In genomic region chr7:45122975-45123860, GRCh38 we compare ENCODE assay signal across 16 cellular contexts. TPM values are rescaled to one million over a fixed set of nuclear protein-coding genes. Genes with fewer than 3 reads are reported as not detected.
A peak's percentile ranks its signal among the peaks of the same experiment; 100 is the strongest.
DNase-seq lines count a peak whose midpoint lies in the region; ATAC-seq, FAIRE-seq and TF ChIP-seq lines count a peak whose summit lies in the region.
"Had no signal": no experiment of that assay in that cellular context is flagged by ENCODE, and none has a peak within 500 bp of the region (broad histone marks: within the 10 kb centered on the region; RNA-seq: fewer than 3 reads in every experiment).

No MANE protein-coding gene starts in this region.

- peaks cover 0 to 4% (median 0%) of the 10 kb centered on the region in 8 donors for H3K9me3 Mint-ChIP-seq in CD4-positive, alpha-beta memory T cell
- no peaks in the 10 kb centered on the region for H3K9me3 Mint-ChIP-seq in activated CD4-positive, alpha-beta memory T cell treated with anti-CD3 and anti-CD28 coated beads for 36 hours
- no peaks in the 10 kb centered on the region for H3K9me3 Mint-ChIP-seq in immature natural killer cell
- H3K9me3 Mint-ChIP-seq: H9 had no signal

- peak overlapping the region; percentile 9 to 19 for H3K4me3 ChIP-seq in CD4-positive, alpha-beta memory T cell (ENCODE audit: low read length in 2 of 2)
- H3K4me3 ChIP-seq in gastrocnemius medialis: no peak overlapping the region
- H3K4me3 ChIP-seq: BLaER1, body of pancreas, dorsolateral prefrontal cortex, left lung, psoas muscle had no signal

- H3K27me3 ChIP-seq in CD4-positive, alpha-beta memory T cell (ENCODE audit: insufficient read depth, low read length): no peaks in the 10 kb centered on the region
- H3K27me3 ChIP-seq in gastrocnemius medialis: no peaks in the 10 kb centered on the region
- H3K27me3 ChIP-seq: BLaER1, body of pancreas, dorsolateral prefrontal cortex, left lung had no signal

- TF ChIP-seq POLR2A in GM12891 (IDR thresholded peaks at IDR 0.05; ENCODE audit: low read depth, low read length) (no peak), gastrocnemius medialis (IDR thresholded peaks at IDR 0.05) (no peak)

- peak; percentile 55 for FAIRE-seq in GM12891 (lab: Jason Lieb, UNC)

- H3K4me3 Mint-ChIP-seq in CD4-positive, alpha-beta memory T cell: peak overlapping the region in 7 of 8 donors; percentile 60 to 87 (median 77)
- H3K4me3 Mint-ChIP-seq in activated CD4-positive, alpha-beta memory T cell treated with anti-CD3 and anti-CD28 coated beads for 36 hours: no peak overlapping the region
- peak overlapping the region; percentile 72 to 88 (median 78) for H3K4me3 Mint-ChIP-seq in immature natural killer cell

- POLR2A ChIA-PET in CD4-positive, alpha-beta memory T cell (lab: Charles Lee; ENCODE audit: partially characterized antibody): interaction anchor here (1.0 to 4.2 kb wide), 5 partner anchors 12 to 517 kb away, joined by 3 to 32 read pairs (median 4); partner anchors contain the start of genes OGDH, PURB and TBRG4
- POLR2A ChIA-PET in activated CD4-positive, alpha-beta memory T cell treated with anti-CD3 and anti-CD28 coated beads for 36 hours (lab: Charles Lee): interaction anchor here (0.8 to 1.1 kb wide), 2 partner anchors 9 to 11 kb away, joined by 3 to 4 read pairs; partner anchors contain the start of gene TBRG4

- H3K4me1 Mint-ChIP-seq in CD4-positive, alpha-beta memory T cell: peaks cover 14 to 27% (median 18%) of the 10 kb centered on the region in 4 donors
- H3K4me1 Mint-ChIP-seq in activated CD4-positive, alpha-beta memory T cell treated with anti-CD3 and anti-CD28 coated beads for 36 hours (ENCODE audit: low read depth): peaks cover 16% of the 10 kb centered on the region
- H3K4me1 Mint-ChIP-seq in immature natural killer cell: peaks cover 32 to 41% of the 10 kb centered on the region in 2 donors

- peaks cover 26% of the 10 kb centered on the region for H3K4me1 ChIP-seq in CD4-positive, alpha-beta memory T cell (ENCODE audit: insufficient read depth, low read length)
- H3K4me1 ChIP-seq in gastrocnemius medialis: no peaks in the 10 kb centered on the region
- H3K4me1 ChIP-seq: body of pancreas, left lung, psoas muscle had no signal

- H3K36me3 Mint-ChIP-seq in CD4-positive, alpha-beta memory T cell: no peaks in the 10 kb centered on the region
- H3K36me3 Mint-ChIP-seq in activated CD4-positive, alpha-beta memory T cell treated with anti-CD3 and anti-CD28 coated beads for 36 hours: no peaks in the 10 kb centered on the region
- H3K36me3 Mint-ChIP-seq in immature natural killer cell: no peaks in the 10 kb centered on the region

- CTCF ChIA-PET in CD4-positive, alpha-beta memory T cell (lab: Charles Lee; ENCODE audit: partially characterized antibody): interaction anchor here (0.6 to 4.6 kb wide), 4 partner anchors 12 to 266 kb away, joined by 3 to 19 read pairs (median 3); no protein-coding TSS in a partner anchor
- CTCF ChIA-PET in activated CD4-positive, alpha-beta memory T cell treated with anti-CD3 and anti-CD28 coated beads for 36 hours (lab: Charles Lee): interaction anchor here (1.9 to 3.0 kb wide), 2 partner anchors 13 to 149 kb away, joined by 4 to 15 read pairs; no protein-coding TSS in a partner anchor

- intact Hi-C loops in CD4-positive, alpha-beta memory T cell (cut with micrococcal nuclease): no loop called here
- intact Hi-C loops in activated CD4-positive, alpha-beta memory T cell treated with anti-CD3 and anti-CD28 coated beads for 36 hours (cut with micrococcal nuclease): no loop called here
- intact Hi-C loops in gastrocnemius medialis (cut with DNase I; ENCODE audit: low total_unique reads): no loop called here

- ATAC-seq in HG03439 (IDR thresholded peaks at IDR 0.05; ENCODE audit: unreplicated experiment) (no peak), gastrocnemius medialis (no peak)
- ATAC-seq: body of pancreas, left lung, psoas muscle had no signal

- DNase-seq in CD4-positive, alpha-beta memory T cell: peak in 2 of 5 donors; percentile 15 to 23
- DNase-seq in GM12891 (ENCODE audit: insufficient read length, low spot score) (no peak), immature natural killer cell (peak; percentile 49 to 58 (median 54)), gastrocnemius medialis (no peak), RKO (ENCODE audit: low spot score) (no peak)
- no peak for DNase-seq in activated CD4-positive, alpha-beta memory T cell treated with anti-CD3 and anti-CD28 coated beads for 36 hours
- DNase-seq: body of pancreas; DND-41; dorsolateral prefrontal cortex; psoas muscle; stimulated activated CD4-positive, alpha-beta T cell treated with anti-CD3 and anti-CD28 coated beads, Interleukin-15, amount 100 ng/mL, for 24 hours; substantia nigra had no signal

- H3K27me3 Mint-ChIP-seq in CD4-positive, alpha-beta memory T cell: no peaks in the 10 kb centered on the region
- H3K27me3 Mint-ChIP-seq in activated CD4-positive, alpha-beta memory T cell treated with anti-CD3 and anti-CD28 coated beads for 36 hours: no peaks in the 10 kb centered on the region
- H3K27me3 Mint-ChIP-seq in immature natural killer cell (ENCODE audit: low read depth in 3 of 3): peaks cover 0 to 1% (median 0%) of the 10 kb centered on the region in 3 donors

- peak overlapping the region; percentile 29 for H3K27ac ChIP-seq in CD4-positive, alpha-beta memory T cell (ENCODE audit: low read depth, low read length)
- no peak overlapping the region for H3K27ac ChIP-seq in gastrocnemius medialis
- H3K27ac ChIP-seq: BLaER1, body of pancreas, dorsolateral prefrontal cortex, left lung, psoas muscle had no signal

- peak overlapping the region; percentile 40 to 94 (median 87) for H3K27ac Mint-ChIP-seq in CD4-positive, alpha-beta memory T cell
- peak overlapping the region; percentile 60 for H3K27ac Mint-ChIP-seq in activated CD4-positive, alpha-beta memory T cell treated with anti-CD3 and anti-CD28 coated beads for 36 hours
- H3K27ac Mint-ChIP-seq in immature natural killer cell: peak overlapping the region; percentile 93 to 98 (median 96)

- in situ Hi-C loops in gastrocnemius medialis (cut with MboI; ENCODE audit: low sequenced_read_pairs in 4 of 4): loop anchor here (10.0 to 25.0 kb wide), 2 partner anchors 268 to 536 kb away; partner anchors contain the start of gene TMED4 (in 4 of the 4)

- no peaks in the 10 kb centered on the region for H3K36me3 ChIP-seq in CD4-positive, alpha-beta memory T cell (ENCODE audit: insufficient read depth, low read length)
- H3K36me3 ChIP-seq in gastrocnemius medialis: no peaks in the 10 kb centered on the region
- H3K36me3 ChIP-seq: BLaER1, left lung had no signal

- TF ChIP-seq CTCF in gastrocnemius medialis (IDR thresholded peaks at IDR 0.05 in 4 of 5, conservative IDR thresholded peaks at IDR 0.05 in 1 of 5): no peak

- no peaks in the 10 kb centered on the region for H3K9me3 ChIP-seq in CD4-positive, alpha-beta memory T cell (ENCODE audit: control insufficient read depth in 1 of 2, low read length in 2 of 2)
- no peaks in the 10 kb centered on the region for H3K9me3 ChIP-seq in gastrocnemius medialis
- H3K9me3 ChIP-seq: BLaER1, body of pancreas, left lung, psoas muscle had no signal

TF ChIP-seq in GM12891, 5 proteins besides CTCF, POLR2A, EP300 and RAD21:
- TF ChIP-seq SPI1 (IDR thresholded peaks at IDR 0.05; ENCODE audit: low read depth, low read length): no peak
- no peak for TF ChIP-seq PAX5 (IDR thresholded peaks at IDR 0.05; ENCODE audit: insufficient read depth, low read length, severe bottlenecking)
- TF ChIP-seq POLR2AphosphoS5 (IDR thresholded peaks at IDR 0.05; ENCODE audit: low read depth, low read length): no peak
- TF ChIP-seq POU2F2 (IDR thresholded peaks at IDR 0.05; ENCODE audit: low read depth, low read length): no peak
- no peak for TF ChIP-seq TAF1 (IDR thresholded peaks at IDR 0.05; ENCODE audit: low read depth, low read length)

RNA-seq across cellular contexts. Expression of gene TBRG4, which starts 11.7 kb away (rescaled TPM):
- 100 to 1,000 TPM; 103 to 129 TPM for total RNA-seq in CD4-positive, alpha-beta memory T cell
- 10 to 100 TPM; 48.5 to 65.3 TPM for polyA plus RNA-seq in CD4-positive, alpha-beta memory T cell
- 58.5 TPM for polyA plus RNA-seq in GM12891 (2012; ENCODE audit: low read depth, missing spikeins)
- 100 to 1,000 TPM; 135 to 137 TPM for total RNA-seq in activated CD4-positive, alpha-beta memory T cell treated with anti-CD3 and anti-CD28 coated beads for 36 hours
- 10 to 100 TPM; 39.5 to 56.9 (median 52.2) TPM for polyA plus RNA-seq in immature natural killer cell
- total RNA-seq in gastrocnemius medialis: 100 to 1,000 TPM in 1 of 4 donors, 10 to 100 TPM in 3; 74.3 to 105 (median 92.7) TPM

RNA-seq across cellular contexts. Expression of gene RAMP3, which starts 34.4 kb away (rescaled TPM):
- not detected for total RNA-seq in CD4-positive, alpha-beta memory T cell
- 1 to 10 TPM in 1 of 2 donors, under 1 TPM in 1; 0.38 to 1.6 TPM for polyA plus RNA-seq in CD4-positive, alpha-beta memory T cell
- not detected for polyA plus RNA-seq in GM12891 (2012; ENCODE audit: low read depth, missing spikeins)
- not detected for total RNA-seq in activated CD4-positive, alpha-beta memory T cell treated with anti-CD3 and anti-CD28 coated beads for 36 hours
- polyA plus RNA-seq in immature natural killer cell: not detected
- 10 to 100 TPM in 3 of 4 donors, 1 to 10 TPM in 1; 9.6 to 39.3 (median 33.2) TPM for total RNA-seq in gastrocnemius medialis

RNA-seq across cellular contexts. Expression of gene NACAD, which starts 34.4 kb away (rescaled TPM):
- not detected for total RNA-seq in CD4-positive, alpha-beta memory T cell
- not detected for polyA plus RNA-seq in CD4-positive, alpha-beta memory T cell
- polyA plus RNA-seq in GM12891 (2012; ENCODE audit: low read depth, missing spikeins): 0.03 TPM
- total RNA-seq in activated CD4-positive, alpha-beta memory T cell treated with anti-CD3 and anti-CD28 coated beads for 36 hours: under 1 TPM; 0.10 to 0.21 TPM
- under 1 TPM in 2 of 3 donors, not detected in 1; 0.26 to 0.65 TPM for polyA plus RNA-seq in immature natural killer cell
- 1 to 10 TPM in 2 of 4 donors, under 1 TPM in 2; 0.46 to 1.5 (median 1.1) TPM for total RNA-seq in gastrocnemius medialis

Comparison
In these comparisons a context has a peak if more than half of its experiments do, and no peak if none do; other contexts are left out.
1. DNase-seq: peak in immature natural killer cell (3 of 3); none in GM12891 (single experiment), activated CD4-positive, alpha-beta memory T cell treated with anti-CD3 and anti-CD28 coated beads for 36 hours (single experiment), gastrocnemius medialis (0 of 2) and RKO (single experiment).
2. H3K4me3 ChIP-seq: peak in CD4-positive, alpha-beta memory T cell (2 of 2); none in gastrocnemius medialis (0 of 4).
3. RNA of gene RAMP3, which starts 34.4 kb away (total RNA-seq): 9.6 to 39.3 TPM in gastrocnemius medialis; not detected in CD4-positive, alpha-beta memory T cell and not detected in activated CD4-positive, alpha-beta memory T cell treated with anti-CD3 and anti-CD28 coated beads for 36 hours; every median in the first group is over 4 times any median in the second.
4. Peak in every context shown above with its lines, with median percentiles within 50 percentile points of each other: H3K27ac Mint-ChIP-seq.